ENCODE assay signal across 9 cellular contexts in the genomic region with DNA sequence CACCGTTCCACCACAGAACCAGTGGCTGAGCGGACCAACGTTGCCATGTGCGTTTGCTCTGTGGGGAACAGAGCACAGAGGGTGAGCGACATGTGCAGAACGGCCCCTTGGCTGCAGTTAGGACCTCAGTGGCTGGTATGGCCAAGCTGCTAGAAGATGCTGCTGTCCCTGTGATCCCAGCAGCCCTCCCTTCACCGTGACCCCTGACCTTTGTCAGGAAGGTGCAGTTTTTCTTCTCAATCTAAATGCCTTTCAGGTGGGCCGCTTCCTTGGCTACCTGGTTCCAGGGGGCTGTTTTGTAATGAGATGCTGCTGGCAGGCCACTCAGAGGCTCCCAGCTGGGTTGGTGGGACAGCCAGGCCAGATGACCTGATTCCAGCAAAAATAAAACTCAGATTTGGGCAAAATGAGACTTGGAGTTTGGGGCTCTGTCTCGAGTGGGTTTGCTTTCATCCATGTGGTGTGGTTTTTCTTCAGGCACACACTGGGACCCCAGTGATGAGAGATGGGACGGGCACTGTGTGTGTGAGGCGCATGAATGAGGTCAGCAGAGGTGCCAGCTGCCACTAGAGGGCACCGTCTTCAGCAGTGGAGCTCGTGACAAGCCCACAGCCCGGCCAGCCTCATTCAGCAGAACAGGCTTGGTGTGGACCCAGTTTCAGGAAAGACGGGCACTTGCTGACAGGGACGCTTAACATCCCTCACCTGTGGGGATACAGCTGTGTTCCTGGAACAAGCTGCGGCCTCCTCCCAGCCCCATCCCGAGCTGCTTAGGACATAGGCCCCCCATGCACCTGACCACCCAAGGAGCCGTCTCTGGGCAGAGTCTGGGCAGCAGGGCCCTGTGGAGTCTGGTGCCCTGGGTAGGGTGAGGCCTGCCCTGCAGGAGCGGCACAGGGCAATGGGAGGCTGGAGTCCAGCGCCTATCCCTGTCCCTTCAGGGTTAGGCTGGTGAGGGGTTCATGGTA. TPM values are rescaled to one million over a fixed set of nuclear protein-coding genes. Genes with fewer than 3 reads are reported as not detected.
DNase-seq lines count a peak whose midpoint lies in the region; ATAC-seq, FAIRE-seq and TF ChIP-seq lines count a peak whose summit lies in the region.
"Had no signal": no experiment of that assay in that cellular context is flagged by ENCODE, and none has a peak within 500 bp of the region (broad histone marks: within the 10 kb centered on the region; RNA-seq: fewer than 3 reads in every experiment).

No MANE protein-coding gene starts in this region.

- H3K4me1 Mint-ChIP-seq in activated T-cell treated with anti-CD3 and anti-CD28 coated beads, Interleukin-2, amount 50 U/mL, for 24 hours (ENCODE audit: low read depth): peaks cover 26% of the 10 kb centered on the region

- peak; percentile 41 to 43; a peak in 3 of 5 replicates for TF ChIP-seq RAD21 in A549 (conservative IDR thresholded peaks at IDR 0.05 in 1 of 2, IDR thresholded peaks at IDR 0.05 in 1 of 2)

- ATAC-seq in A549: peak; percentile 57 to 61; a peak in 5 of 6 replicates
- no peak for ATAC-seq in omental fat pad (ENCODE audit: low FRiP score)
- ATAC-seq in upper lobe of right lung: peak; percentile 31

- FAIRE-seq in A549 (lab: Jason Lieb, UNC): no peak

- POLR2A ChIA-PET in A549 (lab: Yijun Ruan, JAX): no interaction called here

- H3K4me3 Mint-ChIP-seq in activated T-cell treated with anti-CD3 and anti-CD28 coated beads, Interleukin-2, amount 50 U/mL, for 24 hours: no peak overlapping the region

- CTCF ChIA-PET in A549 (lab: Yijun Ruan, JAX): interaction anchor here (0.6 to 3.9 kb wide), 29 partner anchors 8 to 819 kb away, joined by 3 to 38 read pairs (median 7); a partner anchor contains a TSS

- no peaks in the 10 kb centered on the region for H3K27me3 ChIP-seq in upper lobe of right lung

- no peak for TF ChIP-seq POLR2A in A549 (IDR thresholded peaks at IDR 0.05; ENCODE audit: low read length)

- H3K4me3 ChIP-seq in A549 (no peak overlapping the region), upper lobe of right lung (no peak overlapping the region)

- peaks cover 16% of the 10 kb centered on the region for H3K9me3 Mint-ChIP-seq in activated T-cell treated with anti-CD3 and anti-CD28 coated beads, Interleukin-2, amount 50 U/mL, for 24 hours

- H3K27ac ChIP-seq in A549: no peak overlapping the region
- H3K27ac ChIP-seq in upper lobe of right lung: no peak overlapping the region

- H3K27me3 Mint-ChIP-seq in activated T-cell treated with anti-CD3 and anti-CD28 coated beads, Interleukin-2, amount 50 U/mL, for 24 hours: no peaks in the 10 kb centered on the region

- TF ChIP-seq CTCF in A549 (IDR thresholded peaks at IDR 0.05) (peak; percentile 65), GM12872 (IDR thresholded peaks at IDR 0.05; ENCODE audit: insufficient read depth, low read depth, low read length) (peak; percentile 93), omental fat pad (IDR thresholded peaks at IDR 0.05) (no peak), upper lobe of right lung (IDR thresholded peaks at IDR 0.05) (peak; percentile 72)

- H3K27ac Mint-ChIP-seq in activated T-cell treated with anti-CD3 and anti-CD28 coated beads, Interleukin-2, amount 50 U/mL, for 24 hours: no peak overlapping the region

- H3K36me3 ChIP-seq in upper lobe of right lung: peaks cover 24% of the 10 kb centered on the region

- DNase-seq in A549 (ENCODE audit: low read depth in 1 of 2, low spot score in 1 of 2) (peak; percentile 72 to 85), NOMO-1 treated with DMSO at 0.1 percent for 48 hours (lab: John Stamatoyannopoulos, UW; ENCODE audit: unreplicated experiment) (peak; percentile 55), fibroblast of peridontal ligament (ENCODE audit: extremely low read depth) (peak; percentile 63), omental fat pad (ENCODE audit: low spot score) (peak; percentile 47), upper lobe of right lung (peak; percentile 76), ureter (ENCODE audit: low spot score) (no peak)
- DNase-seq in activated T-cell treated with anti-CD3 and anti-CD28 coated beads, Interleukin-2, amount 50 U/mL, for 24 hours: peak; percentile 68

- H3K4me1 ChIP-seq in A549 (peaks cover 12% of the 10 kb centered on the region), upper lobe of right lung (peaks cover 14% of the 10 kb centered on the region)

- H3K36me3 Mint-ChIP-seq in activated T-cell treated with anti-CD3 and anti-CD28 coated beads, Interleukin-2, amount 50 U/mL, for 24 hours (ENCODE audit: low read depth): peaks cover 45% of the 10 kb centered on the region

- H3K9me3 ChIP-seq in A549 (no peaks in the 10 kb centered on the region), upper lobe of right lung (no peaks in the 10 kb centered on the region)

- no peak overlapping the region for H3K4me2 ChIP-seq in A549

- intact Hi-C loops in upper lobe of right lung (cut with DNase I): no loop called here

- 58% methylated on average over 18 of the region's 21 CpGs for WGBS in A549 (ENCODE audit: missing lambda C conversion rate)

- no peak for TF ChIP-seq EP300 in A549 (IDR thresholded peaks at IDR 0.05)

TF ChIP-seq in A549, 52 proteins besides CTCF, POLR2A, EP300 and RAD21 (continues in another document):
- TF ChIP-seq MYC (IDR thresholded peaks at IDR 0.05; ENCODE audit: borderline replicate concordance, low read length) (peak; percentile 37; the same call in 1 of the 2 replicates), CHD4 (IDR thresholded peaks at IDR 0.05; ENCODE audit: borderline replicate concordance) (no peak), SMC3 (IDR thresholded peaks at IDR 0.05) (peak; percentile 31; the same call in 1 of the 3 replicates)
- TF ChIP-seq, protein P1, sequence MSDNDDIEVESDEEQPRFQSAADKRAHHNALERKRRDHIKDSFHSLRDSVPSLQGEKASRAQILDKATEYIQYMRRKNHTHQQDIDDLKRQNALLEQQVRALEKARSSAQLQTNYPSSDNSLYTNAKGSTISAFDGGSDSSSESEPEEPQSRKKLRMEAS (IDR thresholded peaks at IDR 0.05): 0 out of 2 replicates have a peak, but pooled peaks have one; percentile 48

RNA-seq across cellular contexts. Expression of a gene that starts 4.1 kb away (rescaled TPM):
- polyA plus RNA-seq in A549 (2011; rRNA removed) (66.9 and 75.5 TPM in 2 replicates), A549 (2017; fragmentation: RNase III; extraction: RNeasy Plus Mini Kit Qiagen cat#74134 plus additional on column Dnase treatment) (85.3 to 93.2 TPM (median 90.1 TPM) in 3 replicates)
- 278 and 376 TPM in 2 replicates for polyA plus RNA-seq in A549 (2012; cell fraction: cytosol; rRNA removed)
- 268 and 485 TPM in 2 replicates for polyA plus RNA-seq in A549 (2012; cell fraction: nucleus; rRNA removed)
- 126 and 137 TPM in 2 replicates for polyA minus RNA-seq in A549 (2011; rRNA and poly(A)+ RNA removed)
- total RNA-seq in omental fat pad (10 to 100 TPM; 23.5 to 46.8 (median 34.9) TPM), upper lobe of right lung (23.0 TPM), ureter (34.5 TPM)

RNA-seq across cellular contexts. Expression of a gene that starts 16.7 kb away (rescaled TPM):
- polyA plus RNA-seq in A549 (2011; rRNA removed) (not detected in 2 replicates), A549 (2017; fragmentation: RNase III; extraction: RNeasy Plus Mini Kit Qiagen cat#74134 plus additional on column Dnase treatment) (not detected in 3 replicates)
- polyA plus RNA-seq in A549 (2012; cell fraction: cytosol; rRNA removed): not detected in 2 replicates
- not detected in 2 replicates for polyA plus RNA-seq in A549 (2012; cell fraction: nucleus; rRNA removed)
- not detected in 2 replicates for polyA minus RNA-seq in A549 (2011; rRNA and poly(A)+ RNA removed)
- total RNA-seq in omental fat pad (not detected), upper lobe of right lung (not detected), ureter (not detected)
- total RNA-seq: mononuclear cell had no signal

RNA-seq across cellular contexts. Expression of a gene that starts 25.0 kb away (rescaled TPM):
- polyA plus RNA-seq in A549 (2011; rRNA removed) (7.4 and 8.5 TPM in 2 replicates), A549 (2017; fragmentation: RNase III; extraction: RNeasy Plus Mini Kit Qiagen cat#74134 plus additional on column Dnase treatment) (10.9 to 12.7 TPM (median 11.4 TPM) in 3 replicates)
- polyA plus RNA-seq in A549 (2012; cell fraction: cytosol; rRNA removed): 11.1 and 12.8 TPM in 2 replicates
- 13.6 and 16.4 TPM in 2 replicates for polyA plus RNA-seq in A549 (2012; cell fraction: nucleus; rRNA removed)
- polyA minus RNA-seq in A549 (2011; rRNA and poly(A)+ RNA removed): 8.3 and 9.1 TPM in 2 replicates
- total RNA-seq in omental fat pad (10 to 100 TPM in 3 of 4 donors, 1 to 10 TPM in 1; 7.3 to 11.3 (median 10.9) TPM), upper lobe of right lung (27.5 TPM), ureter (25.6 TPM)

RNA-seq across cellular contexts. Expression of a gene that starts 41.4 kb away (rescaled TPM):
- polyA plus RNA-seq in A549 (2011; rRNA removed) (not detected in 2 replicates), A549 (2017; fragmentation: RNase III; extraction: RNeasy Plus Mini Kit Qiagen cat#74134 plus additional on column Dnase treatment) (not detected in 3 replicates)
- polyA plus RNA-seq in A549 (2012; cell fraction: cytosol; rRNA removed): not detected in 2 replicates
- not detected in 2 replicates for polyA plus RNA-seq in A549 (2012; cell fraction: nucleus; rRNA removed)
- not detected in 2 replicates for polyA minus RNA-seq in A549 (2011; rRNA and poly(A)+ RNA removed)
- total RNA-seq in omental fat pad (not detected), upper lobe of right lung (not detected), ureter (not detected)
- total RNA-seq: mononuclear cell had no signal

RNA-seq across cellular contexts. Expression of a gene that starts 57.0 kb away (rescaled TPM):
- polyA plus RNA-seq in A549 (2011; rRNA removed): 0.15 TPM in 1 of 2 replicates, not detected in the other
- not detected in 2 replicates for polyA plus RNA-seq in A549 (2012; cell fraction: cytosol; rRNA removed)
- polyA plus RNA-seq in A549 (2012; cell fraction: nucleus; rRNA removed): not detected in 2 replicates
- not detected in 3 replicates for polyA plus RNA-seq in A549 (2017; fragmentation: RNase III; extraction: RNeasy Plus Mini Kit Qiagen cat#74134 plus additional on column Dnase treatment)
- not detected in 2 replicates for polyA minus RNA-seq in A549 (2011; rRNA and poly(A)+ RNA removed)
- total RNA-seq in omental fat pad: not detected
- total RNA-seq in upper lobe of right lung: not detected
- not detected for total RNA-seq in ureter
- total RNA-seq: mononuclear cell had no signal

Comparison
In these comparisons a context has a peak if more than half of its experiments do, and no peak if none do; other contexts are left out.
1. CTCF ChIP-seq: peak in A549 (single experiment), GM12872 (single experiment) and upper lobe of right lung (single experiment); none in omental fat pad (0 of 3).